Comparison of ENCODE assay signal across 24 cellular contexts in the genomic region with DNA sequence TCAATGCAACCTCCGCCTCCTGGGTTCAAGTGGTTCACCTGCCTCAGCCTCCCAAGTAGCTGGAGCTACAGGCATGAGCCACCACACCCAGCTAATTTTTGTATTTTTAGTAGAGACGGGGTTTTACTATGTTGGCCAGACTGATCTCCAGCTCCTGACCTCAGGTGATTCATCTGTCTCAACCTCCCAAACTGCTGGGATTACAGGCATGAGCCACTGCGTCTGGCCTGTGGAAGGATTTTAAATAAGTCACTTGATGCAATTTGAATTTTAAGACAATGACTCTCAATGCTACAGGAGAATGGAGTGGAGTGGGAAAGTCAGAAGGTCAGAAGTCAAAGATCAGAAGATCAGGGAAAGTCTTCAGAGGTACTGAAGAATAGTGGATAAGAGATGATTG. TPM values are rescaled to one million over a fixed set of nuclear protein-coding genes. Genes with fewer than 3 reads are reported as not detected.
"Had no signal": no experiment of that assay in that cellular context is flagged by ENCODE, and none has a peak within 500 bp of the region (broad histone marks: within the 10 kb centered on the region; RNA-seq: fewer than 3 reads in every experiment).

No MANE protein-coding gene starts in this region.

- DNase-seq: activated B cell treated with CpG ODN at 0.5 μM for 24 hours; activated CD4-positive, alpha-beta T cell treated with anti-CD3 and anti-CD28 coated beads for 4 hours; activated CD4-positive, alpha-beta T cell treated with anti-CD3 and anti-CD28 coated beads, Interleukin-2, amount 50 U/mL, for 48 hours; activated naive CD4-positive, alpha-beta T cell treated with anti-CD3 and anti-CD28 coated beads for 36 hours; activated T-cell treated with anti-CD3 and anti-CD28 coated beads, Interleukin-2, amount 50 U/mL, for 48 hours; body of pancreas; cortex of kidney; endodermal cell; esophagus squamous epithelium; heart right ventricle; left lung; natural killer cell; retina; stimulated activated CD4-positive, alpha-beta T cell treated with anti-CD3 and anti-CD28 coated beads, Interleukin-4, amount 100 ng/mL, for 4 hours; substantia nigra; T-helper 9 cell; thyroid gland had no signal

- ATAC-seq: body of pancreas, gastroesophageal sphincter, heart right ventricle, left lung, natural killer cell had no signal

- H3K27ac Mint-ChIP-seq: activated B cell treated with CpG ODN at 0.5 μM for 24 hours; activated naive CD4-positive, alpha-beta T cell treated with anti-CD3 and anti-CD28 coated beads for 36 hours; endodermal cell; natural killer cell; stimulated activated naive CD8-positive, alpha-beta T cell treated with anti-CD3 and anti-CD28 coated beads, Interleukin-15, Interleukin-2, amounts not matched to agents 100 ng/mL and 50 ng/mL, for 24 hours had no signal

- H3K9me3 Mint-ChIP-seq: activated B cell treated with CpG ODN at 0.5 μM for 24 hours; activated naive CD4-positive, alpha-beta T cell treated with anti-CD3 and anti-CD28 coated beads for 36 hours; natural killer cell; stimulated activated naive CD8-positive, alpha-beta T cell treated with anti-CD3 and anti-CD28 coated beads, Interleukin-15, Interleukin-2, amounts not matched to agents 100 ng/mL and 50 ng/mL, for 24 hours had no signal

- H3K4me3 Mint-ChIP-seq: activated B cell treated with CpG ODN at 0.5 μM for 24 hours; activated naive CD4-positive, alpha-beta T cell treated with anti-CD3 and anti-CD28 coated beads for 36 hours; endodermal cell; natural killer cell; stimulated activated naive CD8-positive, alpha-beta T cell treated with anti-CD3 and anti-CD28 coated beads, Interleukin-15, Interleukin-2, amounts not matched to agents 100 ng/mL and 50 ng/mL, for 24 hours had no signal

- H3K36me3 Mint-ChIP-seq: natural killer cell had no signal

RNA-seq across cellular contexts. Expression of gene TMEM52B, which starts 15.3 kb away (rescaled TPM):
- total RNA-seq: activated B cell treated with CpG ODN at 0.5 μM for 24 hours; activated naive CD4-positive, alpha-beta T cell treated with anti-CD3 and anti-CD28 coated beads for 36 hours; cardiac muscle cell; endodermal cell; esophagus squamous epithelium; heart right ventricle; kidney epithelial cell; osteoblast; posterior vena cava; T-helper 1 cell treated with Interleukin-12 subunit alpha and Interleukin-12 subunit beta and Interleukin-4 antibody, amounts not matched to agents 30 ng/mL and 1 ng/mL, for 36 hours; thyroid gland had no signal
- polyA plus RNA-seq: cardiac muscle cell had no signal

RNA-seq across cellular contexts. Expression of gene OLR1, which starts 22.2 kb away (rescaled TPM):
- total RNA-seq: activated B cell treated with CpG ODN at 0.5 μM for 24 hours; activated naive CD4-positive, alpha-beta T cell treated with anti-CD3 and anti-CD28 coated beads for 36 hours; cardiac muscle cell; kidney epithelial cell; T-helper 1 cell treated with Interleukin-12 subunit alpha and Interleukin-12 subunit beta and Interleukin-4 antibody, amounts not matched to agents 30 ng/mL and 1 ng/mL, for 36 hours had no signal
